In genomic region chrX:111041018-111041462, GRCh38 we compare ENCODE assay signal across 8 cellular contexts. TPM values are rescaled to one million over a fixed set of nuclear protein-coding genes. Genes with fewer than 3 reads are reported as not detected.
DNase-seq lines count a peak whose midpoint lies in the region; ATAC-seq, FAIRE-seq and TF ChIP-seq lines count a peak whose summit lies in the region.

No MANE protein-coding gene starts in this region.

- H3K4me3 Mint-ChIP-seq in activated T-helper 17 cell treated with anti-CD3 and anti-CD28 coated beads, Interleukin-2, amount 50 U/mL, for 72 hours, result no peak overlapping the region

- intact Hi-C loops in right lobe of liver (cut with DNase I), result no loop called here

- H3K4me1 Mint-ChIP-seq in activated T-helper 17 cell treated with anti-CD3 and anti-CD28 coated beads, Interleukin-2, amount 50 U/mL, for 72 hours, result peaks cover 4% of the 10 kb centered on the region

- H3K36me3 Mint-ChIP-seq in activated T-helper 17 cell treated with anti-CD3 and anti-CD28 coated beads, Interleukin-2, amount 50 U/mL, for 72 hours (ENCODE audit: low read depth), result no peaks in the 10 kb centered on the region

- DNase-seq in GF-D8 (lab: John Stamatoyannopoulos, UW), result peak; percentile 32
- peak; percentile 11 for DNase-seq in T follicular helper cell (ENCODE audit: low read depth)
- DNase-seq in right lobe of liver, result no peak
- no peak for DNase-seq in GM12892 (ENCODE audit: insufficient read length)
- no peak for DNase-seq in activated CD4-positive, CD25-positive, alpha-beta regulatory T cell (lab: John Stamatoyannopoulos, UW)

- H3K9me3 ChIP-seq in right lobe of liver, result no peaks in the 10 kb centered on the region

- peak; percentile 86 for ATAC-seq in HG03196 (IDR thresholded peaks at IDR 0.05; ENCODE audit: unreplicated experiment)
- ATAC-seq in right lobe of liver, result peak in 3 of 4 donors; percentile 37 to 74 (median 58)
- no peak for ATAC-seq in activated T-helper 17 cell treated with anti-CD3 and anti-CD28 coated beads, Interleukin-2, amount 50 U/mL, for 72 hours (replicated peaks)
- no peak for ATAC-seq in HG03460 (IDR thresholded peaks at IDR 0.05; ENCODE audit: unreplicated experiment)

- 7% methylated on average over 3 of the region's 4 CpGs for WGBS in right lobe of liver (ENCODE audit: insufficient coverage, low coverage, low lambda C conversion rate, missing lambda C conversion rate)

- no peak overlapping the region for H3K27ac Mint-ChIP-seq in activated T-helper 17 cell treated with anti-CD3 and anti-CD28 coated beads, Interleukin-2, amount 50 U/mL, for 72 hours

- no peak overlapping the region for H3K4me3 ChIP-seq in right lobe of liver

- FAIRE-seq in GM12892 (lab: Jason Lieb, UNC), result no peak

- H3K27ac ChIP-seq in right lobe of liver, result no peak overlapping the region

- H3K27me3 ChIP-seq in right lobe of liver, result peaks cover 3 to 4% of the 10 kb centered on the region in 2 donors

- no peaks in the 10 kb centered on the region for H3K4me1 ChIP-seq in right lobe of liver

- no peaks in the 10 kb centered on the region for H3K36me3 ChIP-seq in right lobe of liver

- no peak for TF ChIP-seq CTCF in right lobe of liver (IDR thresholded peaks at IDR 0.05)

- no peaks in the 10 kb centered on the region for H3K27me3 Mint-ChIP-seq in activated T-helper 17 cell treated with anti-CD3 and anti-CD28 coated beads, Interleukin-2, amount 50 U/mL, for 72 hours

- no peak for TF ChIP-seq POLR2A in right lobe of liver (IDR thresholded peaks at IDR 0.05)
- TF ChIP-seq POLR2A in GM12892 (IDR thresholded peaks at IDR 0.05; ENCODE audit: low read depth, low read length), result no peak

- no peaks in the 10 kb centered on the region for H3K9me3 Mint-ChIP-seq in activated T-helper 17 cell treated with anti-CD3 and anti-CD28 coated beads, Interleukin-2, amount 50 U/mL, for 72 hours

RNA-seq across cellular contexts. Expression of gene PAK3, which starts 55.0 kb away (rescaled TPM):
- total RNA-seq in right lobe of liver, result 1 to 10 TPM in 1 of 6 experiments, under 1 TPM in 4, not detected in 1; 0.09 to 1.5 (median 0.24) TPM
- not detected for polyA plus RNA-seq in GM12892 (2012; ENCODE audit: missing spikeins)
- total RNA-seq in activated T-helper 17 cell treated with anti-CD3 and anti-CD28 coated beads, Interleukin-2, amount 50 U/mL, for 72 hours, result 1 to 10 TPM in 1 of 2 donors, under 1 TPM in 1; 0.67 to 2.4 TPM

Comparison
In these comparisons a context has a peak if more than half of its experiments do, and no peak if none do; other contexts are left out.
1. DNase-seq: peak in GF-D8 (single experiment) and T follicular helper cell (single experiment); none in right lobe of liver (0 of 3), GM12892 (single experiment) and activated CD4-positive, CD25-positive, alpha-beta regulatory T cell (0 of 4).
2. ATAC-seq: peak in HG03196 (single experiment) and right lobe of liver (3 of 4); none in activated T-helper 17 cell treated with anti-CD3 and anti-CD28 coated beads, Interleukin-2, amount 50 U/mL, for 72 hours (single experiment) and HG03460 (single experiment).